26 cellular contexts compared by ENCODE assay signal in genomic region chr7:47739901-47740300, GRCh38.
"Had no signal": no experiment of that assay in that cellular context is flagged by ENCODE, and none has a peak within 500 bp of the region (broad histone marks: within the 10 kb centered on the region; RNA-seq: fewer than 3 reads in every experiment).

No MANE protein-coding gene starts in this region.

- H3K27me3 ChIP-seq: brain microvascular endothelial cell, cardiac muscle cell had no signal

- H3K27ac Mint-ChIP-seq: activated B cell treated with CpG ODN at 0.5 μM for 24 hours; activated CD4-positive, alpha-beta T cell treated with anti-CD3 and anti-CD28 coated beads, Interleukin-2, amount 10 ng/mL, durations not matched to agents 24 days and 14 days; activated CD8-positive, alpha-beta memory T cell treated with anti-CD3 and anti-CD28 coated beads, Interleukin-2, amount 10 ng/mL, durations not matched to agents 7 days and 5 days; activated naive CD4-positive, alpha-beta T cell treated with anti-CD3 and anti-CD28 coated beads, Interleukin-2, amount 10 ng/mL, durations not matched to agents 7 days and 5 days; activated naive CD8-positive, alpha-beta T cell treated with anti-CD3 and anti-CD28 coated beads for 36 hours; activated T-cell treated with anti-CD3 and anti-CD28 coated beads, Interleukin-2, amount 50 U/mL, for 24 hours; activated T-helper 1 cell treated with anti-CD3 and anti-CD28 coated beads, Interleukin-12 subunit alpha, Interleukin-12 subunit beta, Interleukin-2, Interleukin-4 antibody, amounts not matched to agents 30 ng/mL and 10 ng/mL and 1 ng/mL, durations not matched to agents 14 hours and 24 hours and 36 hours; T-cell had no signal

- H3K27ac ChIP-seq: brain microvascular endothelial cell, cardiac muscle cell had no signal

- ATAC-seq: activated CD8-positive, alpha-beta memory T cell treated with anti-CD3 and anti-CD28 coated beads, Interleukin-2, amount 10 ng/mL, durations not matched to agents 7 days and 5 days; K562; T-cell had no signal

- DNase-seq: activated B cell treated with CpG ODN at 0.5 μM for 24 hours; activated CD4-positive, alpha-beta T cell treated with anti-CD3 and anti-CD28 coated beads for 1 hour; activated CD4-positive, alpha-beta T cell treated with anti-CD3 and anti-CD28 coated beads, Interleukin-2, amount 10 ng/mL, durations not matched to agents 24 days and 14 days; activated CD4-positive, alpha-beta T cell treated with anti-CD3 and anti-CD28 coated beads, Interleukin-2, amount 50 U/mL, for 48 hours; activated CD8-positive, alpha-beta memory T cell treated with anti-CD3 and anti-CD28 coated beads, Interleukin-2, amount 10 ng/mL, durations not matched to agents 7 days and 5 days; activated effector memory CD4-positive, alpha-beta T cell treated with Interleukin-2 at 50 U/mL for 16 hours; activated naive CD4-positive, alpha-beta T cell treated with anti-CD3 and anti-CD28 coated beads, Interleukin-2, amount 10 ng/mL, durations not matched to agents 7 days and 5 days; activated naive CD8-positive, alpha-beta T cell treated with anti-CD3 and anti-CD28 coated beads for 36 hours; activated T-cell treated with anti-CD3 and anti-CD28 coated beads, Interleukin-2, amount 50 U/mL, for 24 hours; brain microvascular endothelial cell; Karpas-422; MM.1S; NCI-H1105; NCI-H1436; NCI-H1694 treated with DMSO at 0.1 percent for 48 hours; NCI-H2029 treated with DMSO at 0.1 percent for 48 hours; NCI-H446 treated with DMSO at 0.1 percent for 48 hours; NCI-H526; NK-92 treated with Interleukin-12 subunit alpha and Interleukin-12 subunit beta, amount 100 ng/mL, for 24 hours; SHP77 treated with DMSO at 0.1 percent for 48 hours; T-cell; T-helper 2 cell; T1000 had no signal

- H3K4me3 Mint-ChIP-seq: activated B cell treated with CpG ODN at 0.5 μM for 24 hours; activated CD4-positive, alpha-beta T cell treated with anti-CD3 and anti-CD28 coated beads, Interleukin-2, amount 10 ng/mL, durations not matched to agents 24 days and 14 days; activated CD8-positive, alpha-beta memory T cell treated with anti-CD3 and anti-CD28 coated beads, Interleukin-2, amount 10 ng/mL, durations not matched to agents 7 days and 5 days; activated naive CD4-positive, alpha-beta T cell treated with anti-CD3 and anti-CD28 coated beads, Interleukin-2, amount 10 ng/mL, durations not matched to agents 7 days and 5 days; activated naive CD8-positive, alpha-beta T cell treated with anti-CD3 and anti-CD28 coated beads for 36 hours; activated T-cell treated with anti-CD3 and anti-CD28 coated beads, Interleukin-2, amount 50 U/mL, for 24 hours; activated T-helper 1 cell treated with anti-CD3 and anti-CD28 coated beads, Interleukin-12 subunit alpha, Interleukin-12 subunit beta, Interleukin-2, Interleukin-4 antibody, amounts not matched to agents 30 ng/mL and 10 ng/mL and 1 ng/mL, durations not matched to agents 14 hours and 24 hours and 36 hours; T-cell had no signal

- H3K4me3 ChIP-seq: cardiac muscle cell, K562 had no signal

- H3K9me3 Mint-ChIP-seq: activated B cell treated with CpG ODN at 0.5 μM for 24 hours; activated CD4-positive, alpha-beta T cell treated with anti-CD3 and anti-CD28 coated beads, Interleukin-2, amount 10 ng/mL, durations not matched to agents 24 days and 14 days; activated naive CD4-positive, alpha-beta T cell treated with anti-CD3 and anti-CD28 coated beads, Interleukin-2, amount 10 ng/mL, durations not matched to agents 7 days and 5 days; activated naive CD8-positive, alpha-beta T cell treated with anti-CD3 and anti-CD28 coated beads for 36 hours; activated T-cell treated with anti-CD3 and anti-CD28 coated beads, Interleukin-2, amount 50 U/mL, for 24 hours; activated T-helper 1 cell treated with anti-CD3 and anti-CD28 coated beads, Interleukin-12 subunit alpha, Interleukin-12 subunit beta, Interleukin-2, Interleukin-4 antibody, amounts not matched to agents 30 ng/mL and 10 ng/mL and 1 ng/mL, durations not matched to agents 14 hours and 24 hours and 36 hours; T-cell had no signal

- H3K36me3 Mint-ChIP-seq: activated CD8-positive, alpha-beta memory T cell treated with anti-CD3 and anti-CD28 coated beads, Interleukin-2, amount 10 ng/mL, durations not matched to agents 7 days and 5 days; activated naive CD4-positive, alpha-beta T cell treated with anti-CD3 and anti-CD28 coated beads, Interleukin-2, amount 10 ng/mL, durations not matched to agents 7 days and 5 days; activated naive CD8-positive, alpha-beta T cell treated with anti-CD3 and anti-CD28 coated beads for 36 hours; T-cell had no signal

- H3K27me3 Mint-ChIP-seq: activated CD4-positive, alpha-beta T cell treated with anti-CD3 and anti-CD28 coated beads, Interleukin-2, amount 10 ng/mL, durations not matched to agents 24 days and 14 days had no signal

- H3K4me1 Mint-ChIP-seq: activated CD4-positive, alpha-beta T cell treated with anti-CD3 and anti-CD28 coated beads, Interleukin-2, amount 10 ng/mL, durations not matched to agents 24 days and 14 days; activated CD8-positive, alpha-beta memory T cell treated with anti-CD3 and anti-CD28 coated beads, Interleukin-2, amount 10 ng/mL, durations not matched to agents 7 days and 5 days; activated naive CD4-positive, alpha-beta T cell treated with anti-CD3 and anti-CD28 coated beads, Interleukin-2, amount 10 ng/mL, durations not matched to agents 7 days and 5 days; activated naive CD8-positive, alpha-beta T cell treated with anti-CD3 and anti-CD28 coated beads for 36 hours had no signal
